In the genomic region with DNA sequence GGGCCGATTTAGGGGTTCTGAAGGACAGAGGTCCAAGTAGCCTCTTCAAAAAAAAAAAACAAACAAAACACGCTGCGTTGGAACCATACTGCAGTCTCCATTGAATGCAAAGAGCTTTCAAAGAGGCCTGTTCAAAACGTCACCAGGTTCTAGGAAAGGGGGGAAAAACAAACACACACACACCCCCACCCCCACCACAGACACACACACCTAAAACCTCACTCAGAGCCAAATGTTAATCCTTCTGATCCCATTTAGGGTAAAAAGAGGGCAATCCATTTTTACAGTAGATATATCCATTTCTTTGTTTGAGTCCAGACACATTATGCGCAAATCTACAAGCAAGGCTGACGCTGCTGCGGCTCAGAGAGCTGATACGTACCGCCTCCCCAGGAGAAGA, we compare ENCODE assay signal across 9 cellular contexts. TPM values are rescaled to one million over a fixed set of nuclear protein-coding genes. Genes with fewer than 3 reads are reported as not detected.
DNase-seq lines count a peak whose midpoint lies in the region; ATAC-seq and TF ChIP-seq lines count a peak whose summit lies in the region.
"Had no signal": no experiment of that assay in that cellular context is flagged by ENCODE, and none has a peak within 500 bp of the region (broad histone marks: within the 10 kb centered on the region; RNA-seq: fewer than 3 reads in every experiment).

No MANE protein-coding gene starts in this region.

- H3K27me3 Mint-ChIP-seq in progenitor cell of endocrine pancreas: no peaks in the 10 kb centered on the region

- H3K9me3 Mint-ChIP-seq in progenitor cell of endocrine pancreas (ENCODE audit: low read depth): peaks cover 18% of the 10 kb centered on the region

- peak overlapping the region; percentile 84 for H3K27ac ChIP-seq in effector memory CD4-positive, alpha-beta T cell (ENCODE audit: insufficient read depth, low read length, poor library complexity, severe bottlenecking)

- peaks cover 2% of the 10 kb centered on the region for H3K36me3 Mint-ChIP-seq in progenitor cell of endocrine pancreas (ENCODE audit: insufficient read depth)

- peaks cover 8% of the 10 kb centered on the region for H3K4me1 Mint-ChIP-seq in progenitor cell of endocrine pancreas (ENCODE audit: low read depth)

- no peaks in the 10 kb centered on the region for H3K4me1 ChIP-seq in NT2/D1 (ENCODE audit: insufficient read depth, insufficient read length)
- H3K4me1 ChIP-seq in effector memory CD4-positive, alpha-beta T cell (ENCODE audit: control insufficient read depth, insufficient read depth, low read length, poor library complexity, severe bottlenecking): no peaks in the 10 kb centered on the region

- peak overlapping the region; percentile 88 for H3K4me3 Mint-ChIP-seq in progenitor cell of endocrine pancreas (ENCODE audit: low read depth)

- no peaks in the 10 kb centered on the region for H3K27me3 ChIP-seq in NT2/D1 (ENCODE audit: insufficient read depth, insufficient read length)
- H3K27me3 ChIP-seq in effector memory CD4-positive, alpha-beta T cell (replicated peaks; ENCODE audit: control insufficient read depth, insufficient read depth, low read length, poor library complexity, severe bottlenecking): no peaks in the 10 kb centered on the region

- no peaks in the 10 kb centered on the region for H3K9me3 ChIP-seq in NT2/D1 (ENCODE audit: insufficient read depth, low read length)
- H3K9me3 ChIP-seq in effector memory CD4-positive, alpha-beta T cell (ENCODE audit: control insufficient read depth, low read length): no peaks in the 10 kb centered on the region

- H3K27ac Mint-ChIP-seq in progenitor cell of endocrine pancreas: peak overlapping the region; percentile 37

- DNase-seq in GM12864 (ENCODE audit: low read depth): no peak
- no peak for DNase-seq in NT2/D1 (ENCODE audit: low read depth, low spot score)
- DNase-seq in effector memory CD4-positive, alpha-beta T cell: no peak
- no peak for DNase-seq in progenitor cell of endocrine pancreas (ENCODE audit: low spot score, unreplicated experiment)
- DNase-seq in ureter (ENCODE audit: low spot score): no peak
- no peak for DNase-seq in HuH-7.5 (ENCODE audit: low spot score)
- DNase-seq: activated effector memory CD4-positive, alpha-beta T cell treated with Interleukin-2 at 50 U/mL for 16 hours had no signal

- H3K4me3 ChIP-seq in GM12864 (ENCODE audit: low read depth, low read length): peak overlapping the region; percentile 95
- H3K4me3 ChIP-seq in NT2/D1 (ENCODE audit: insufficient read length, low read depth): peak overlapping the region; percentile 100
- H3K4me3 ChIP-seq in effector memory CD4-positive, alpha-beta T cell (ENCODE audit: insufficient read depth, low read depth, low read length, poor library complexity, severe bottlenecking): peak overlapping the region; percentile 75

- ATAC-seq in GM19467 (IDR thresholded peaks at IDR 0.05; ENCODE audit: unreplicated experiment): no peak
- no peak for ATAC-seq in HG03520 (IDR thresholded peaks at IDR 0.05; ENCODE audit: unreplicated experiment)

- TF ChIP-seq CTCF in GM12864 (IDR thresholded peaks at IDR 0.05; ENCODE audit: low read depth, low read length, missing control alignments): no peak
- TF ChIP-seq CTCF in progenitor cell of endocrine pancreas (IDR thresholded peaks at IDR 0.05; ENCODE audit: unreplicated experiment): no peak

- H3K36me3 ChIP-seq in NT2/D1 (ENCODE audit: insufficient read depth, insufficient read length, low read length): peaks cover 26% of the 10 kb centered on the region
- H3K36me3 ChIP-seq in effector memory CD4-positive, alpha-beta T cell (ENCODE audit: control insufficient read depth, insufficient read depth, low read length): peaks cover 3% of the 10 kb centered on the region

- peak overlapping the region; percentile 100 for H3K9ac ChIP-seq in NT2/D1 (ENCODE audit: insufficient read length, low read depth)

RNA-seq across cellular contexts. Expression of a gene that starts 1.4 kb away (rescaled TPM):
- total RNA-seq in progenitor cell of endocrine pancreas: 11.7 and 12.5 TPM in 2 replicates
- 12.2 TPM for total RNA-seq in ureter

RNA-seq across cellular contexts. Expression of a gene that starts 30.4 kb away (rescaled TPM):
- total RNA-seq in progenitor cell of endocrine pancreas (49.4 and 55.0 TPM in 2 replicates), ureter (39.9 TPM)

RNA-seq across cellular contexts. Expression of a gene that starts 39.6 kb away (rescaled TPM):
- total RNA-seq in progenitor cell of endocrine pancreas (17.7 and 18.3 TPM in 2 replicates), ureter (27.9 TPM)
